30 cellular contexts compared by ENCODE assay signal in the genomic region with DNA sequence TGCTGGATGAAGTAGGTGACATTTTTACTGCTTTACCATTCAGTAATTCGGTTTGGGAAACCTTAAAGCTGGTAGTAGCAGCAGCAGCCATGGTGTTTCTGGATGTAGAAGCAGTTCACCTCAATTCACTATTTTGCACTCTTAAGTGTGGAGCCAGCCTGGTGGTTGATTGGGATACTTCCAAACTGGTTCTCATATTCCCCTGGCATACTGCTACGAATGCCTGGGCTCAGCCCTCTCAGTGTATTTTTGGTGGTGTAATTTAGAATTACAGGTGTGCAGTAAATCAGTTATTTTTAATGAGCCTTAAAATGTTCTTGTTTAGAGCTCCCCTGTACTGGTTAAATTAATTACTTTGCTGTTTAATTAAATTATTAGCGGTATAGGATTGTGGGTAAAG. TPM values are rescaled to one million over a fixed set of nuclear protein-coding genes. Genes with fewer than 3 reads are reported as not detected.
DNase-seq lines count a peak whose midpoint lies in the region; ATAC-seq, FAIRE-seq and TF ChIP-seq lines count a peak whose summit lies in the region.
"Had no signal": no experiment of that assay in that cellular context is flagged by ENCODE, and none has a peak within 500 bp of the region (broad histone marks: within the 10 kb centered on the region; RNA-seq: fewer than 3 reads in every experiment).

No MANE protein-coding gene starts in this region.

- H4K8ac ChIP-seq in IMR-90 (ENCODE audit: low read depth in 2 of 2, low read length in 2 of 2): no peak overlapping the region

- no peak for TF ChIP-seq RAD21 in IMR-90 (IDR thresholded peaks at IDR 0.05; ENCODE audit: low read length)

- in situ Hi-C loops in IMR-90 (cut with MboI; ENCODE audit: low sequenced_read_pairs) (no loop called here), gastrocnemius medialis (cut with MboI; ENCODE audit: low sequenced_read_pairs in 4 of 4) (no loop called here)

- WGBS in IMR-90 (ENCODE audit: extremely low coverage in 2 of 2, insufficient read length in 1 of 2), 2 experiments: no CpG with 5 or more reads among the region's 3 CpGs

- FAIRE-seq in endothelial cell of umbilical vein (lab: Jason Lieb, UNC): peak; percentile 28
- FAIRE-seq: bronchial epithelial cell, colon, HTR-8/SVneo had no signal

- H4K91ac ChIP-seq in IMR-90 (ENCODE audit: insufficient read depth, low read depth, low read length): no peak overlapping the region

- TF ChIP-seq POLR2A in IMR-90 (IDR thresholded peaks at IDR 0.05; ENCODE audit: low read depth, low read length) (no peak), endothelial cell of umbilical vein (IDR thresholded peaks at IDR 0.05; ENCODE audit: low read depth, low read length) (no peak), gastrocnemius medialis (IDR thresholded peaks at IDR 0.05) (no peak)

- H3K27ac Mint-ChIP-seq in activated T-cell treated with anti-CD3 and anti-CD28 coated beads, Interleukin-2, amount 50 U/mL, for 24 hours: peak overlapping the region; percentile 40
- H3K27ac Mint-ChIP-seq in MCF 10A (ENCODE audit: low read depth, unreplicated experiment) (no peak overlapping the region), T-helper 17 cell (no peak overlapping the region)
- H3K27ac Mint-ChIP-seq: activated T-helper 2 cell treated with anti-CD3 and anti-CD28 coated beads, Interferon-gamma antibody, Interleukin-2, Interleukin-4, amounts not matched to agents 10 μg/mL and 5 μg/mL and 100 μg/mL, durations not matched to agents 14 hours and 24 hours and 36 hours; B cell; stimulated activated naive B cell treated with anti-CD40 and anti-IgM and Interleukin-4, amounts not matched to agents 10 μg/mL and 1 μg/mL and 100 μg/mL, for 72 hours had no signal

- H3K9ac ChIP-seq in IMR-90 (ENCODE audit: low read depth, low read length) (no peak overlapping the region), endothelial cell of umbilical vein (replicated peaks; ENCODE audit: extremely low read depth, insufficient read depth, low read length) (no peak overlapping the region)
- H3K9ac ChIP-seq: KMS-11 had no signal

- ATAC-seq in IMR-90 (ENCODE audit: low read depth) (no peak), gastrocnemius medialis (peak; percentile 62 to 76), T-helper 17 cell (no peak)
- ATAC-seq: right lobe of liver; stimulated activated naive B cell treated with anti-CD40 and anti-IgM and Interleukin-4, amounts not matched to agents 10 μg/mL and 1 μg/mL and 100 μg/mL, for 72 hours had no signal

- H3K79me1 ChIP-seq in IMR-90 (ENCODE audit: low read depth in 1 of 2, low read length in 2 of 2): peaks cover 12 to 91% of the 10 kb centered on the region in 2 experiments

- H2BK15ac ChIP-seq in IMR-90 (ENCODE audit: low read depth, low read length): no peak overlapping the region

- H3K36me3 ChIP-seq in IMR-90 (ENCODE audit: control insufficient read depth, insufficient read depth, low read length) (peaks cover 19% of the 10 kb centered on the region), endothelial cell of umbilical vein (ENCODE audit: control insufficient read depth in 2 of 2, extremely low read depth in 1 of 2, insufficient read depth in 2 of 2, low read length in 2 of 2) (peaks cover 20 to 26% of the 10 kb centered on the region in 2 experiments), gastrocnemius medialis (peaks cover 0 to 5% of the 10 kb centered on the region in 2 donors)

- peaks cover 94% of the 10 kb centered on the region for H3K4me1 Mint-ChIP-seq in activated T-cell treated with anti-CD3 and anti-CD28 coated beads, Interleukin-2, amount 50 U/mL, for 24 hours (ENCODE audit: low read depth)
- H3K4me1 Mint-ChIP-seq in MCF 10A (ENCODE audit: insufficient read depth, unreplicated experiment) (peaks cover 37% of the 10 kb centered on the region), T-helper 17 cell (peaks cover 49% of the 10 kb centered on the region)

- H3K4me3 Mint-ChIP-seq in activated T-cell treated with anti-CD3 and anti-CD28 coated beads, Interleukin-2, amount 50 U/mL, for 24 hours: no peak overlapping the region
- no peak overlapping the region for H3K4me3 Mint-ChIP-seq in MCF 10A (ENCODE audit: unreplicated experiment)
- H3K4me3 Mint-ChIP-seq in T-helper 17 cell: no peak overlapping the region
- H3K4me3 Mint-ChIP-seq: activated naive CD8-positive, alpha-beta T cell; B cell; stimulated activated naive B cell treated with anti-CD40 and anti-IgM and Interleukin-4, amounts not matched to agents 10 μg/mL and 1 μg/mL and 100 μg/mL, for 72 hours had no signal

- no peak overlapping the region for H2BK120ac ChIP-seq in IMR-90 (ENCODE audit: low read depth, low read length)

- no peak overlapping the region for H2AK5ac ChIP-seq in IMR-90 (ENCODE audit: low read depth, low read length)

- H3K14ac ChIP-seq in IMR-90 (replicated peaks; ENCODE audit: low read depth, low read length): no peak overlapping the region

- no peaks in the 10 kb centered on the region for H3K9me3 ChIP-seq in IMR-90 (ENCODE audit: control insufficient read depth, insufficient read depth, low read length)
- H3K9me3 ChIP-seq in endothelial cell of umbilical vein (replicated peaks; ENCODE audit: control insufficient read depth, insufficient read depth, low read length): no peaks in the 10 kb centered on the region
- H3K9me3 ChIP-seq in gastrocnemius medialis: no peaks in the 10 kb centered on the region
- no peaks in the 10 kb centered on the region for H3K9me3 ChIP-seq in T-helper 17 cell (ENCODE audit: control insufficient read depth, low read length, poor library complexity, severe bottlenecking)
- H3K9me3 ChIP-seq: right lobe of liver, thoracic aorta had no signal

- H3K4me2 ChIP-seq in IMR-90 (ENCODE audit: low read depth, low read length) (peak overlapping the region; percentile 29; the same call in 1 of the 2 replicates), endothelial cell of umbilical vein (ENCODE audit: insufficient read depth, low read length) (no peak overlapping the region)
- H3K4me2 ChIP-seq: KMS-11 had no signal

- H3K9me1 ChIP-seq in IMR-90 (ENCODE audit: insufficient read depth, low read length) (peaks cover 41% of the 10 kb centered on the region), endothelial cell of umbilical vein (replicated peaks; ENCODE audit: control insufficient read depth, extremely low read depth, insufficient read depth, low read length) (no peaks in the 10 kb centered on the region)

- H3K27me3 Mint-ChIP-seq in activated T-cell treated with anti-CD3 and anti-CD28 coated beads, Interleukin-2, amount 50 U/mL, for 24 hours: no peaks in the 10 kb centered on the region
- H3K27me3 Mint-ChIP-seq in MCF 10A (ENCODE audit: insufficient read depth, unreplicated experiment): no peaks in the 10 kb centered on the region
- no peaks in the 10 kb centered on the region for H3K27me3 Mint-ChIP-seq in T-helper 17 cell
- H3K27me3 Mint-ChIP-seq: activated naive CD8-positive, alpha-beta T cell; B cell; stimulated activated naive B cell treated with anti-CD40 and anti-IgM and Interleukin-4, amounts not matched to agents 10 μg/mL and 1 μg/mL and 100 μg/mL, for 72 hours had no signal

- peaks cover 100% of the 10 kb centered on the region for H3K79me2 ChIP-seq in endothelial cell of umbilical vein (ENCODE audit: control insufficient read depth, insufficient read depth, low read length)

- BruUV-seq in IMR-90 (replicated peaks; lab: Mats Ljungman, UMichigan) (no TSS peak), endothelial cell of umbilical vein (replicated peaks; lab: Mats Ljungman, UMichigan) (no TSS peak), MCF 10A (replicated peaks; lab: Mats Ljungman, UMichigan) (no TSS peak)

- no peak overlapping the region for H2BK20ac ChIP-seq in IMR-90 (ENCODE audit: low read depth, low read length)

- H4K20me1 ChIP-seq in IMR-90 (ENCODE audit: insufficient read depth, low read length) (peaks cover 100% of the 10 kb centered on the region), endothelial cell of umbilical vein (replicated peaks; ENCODE audit: control insufficient read depth, extremely low read depth, insufficient read depth, low read length) (peaks cover 50% of the 10 kb centered on the region)

- H4K5ac ChIP-seq in IMR-90 (ENCODE audit: low read depth, low read length): no peak overlapping the region

- H2AFZ ChIP-seq in IMR-90 (replicated peaks; ENCODE audit: low read length, poor library complexity): no peak overlapping the region
- H2AFZ ChIP-seq in endothelial cell of umbilical vein (ENCODE audit: low read depth, low read length): no peak overlapping the region

- H3K27me3 ChIP-seq in IMR-90 (ENCODE audit: control insufficient read depth, insufficient read depth, low read length): no peaks in the 10 kb centered on the region
- H3K27me3 ChIP-seq in endothelial cell of umbilical vein (ENCODE audit: control insufficient read depth in 2 of 2, insufficient read depth in 2 of 2, low read length in 2 of 2): no peaks in the 10 kb centered on the region
- no peaks in the 10 kb centered on the region for H3K27me3 ChIP-seq in gastrocnemius medialis
- H3K27me3 ChIP-seq: right lobe of liver had no signal

- no peak overlapping the region for H3K56ac ChIP-seq in IMR-90 (ENCODE audit: extremely low read depth, insufficient read depth, low read length)

- TF ChIP-seq CTCF in IMR-90 (conservative IDR thresholded peaks at IDR 0.05; ENCODE audit: low read depth, low read length) (no peak), endothelial cell of umbilical vein (IDR thresholded peaks at IDR 0.05; ENCODE audit: extremely low read depth in 1 of 2, insufficient read depth in 1 of 2, low read depth in 1 of 2, low read length in 2 of 2) (no peak), gastrocnemius medialis (IDR thresholded peaks at IDR 0.05 in 4 of 5, conservative IDR thresholded peaks at IDR 0.05 in 1 of 5) (peak in 3 of 5 experiments; percentile 10 to 39 (median 31)), MCF 10A (IDR thresholded peaks at IDR 0.05; ENCODE audit: unreplicated experiment) (no peak)

- H3K4me3 ChIP-seq in IMR-90 (ENCODE audit: insufficient read depth, low read depth, low read length) (no peak overlapping the region), endothelial cell of umbilical vein (replicated peaks in 1 of 3; ENCODE audit: insufficient read depth in 1 of 3, low read depth in 1 of 3, low read length in 3 of 3) (no peak overlapping the region), gastrocnemius medialis (no peak overlapping the region)
- H3K4me3 ChIP-seq: lung, right lobe of liver, thoracic aorta had no signal

- H2BK5ac ChIP-seq in IMR-90 (ENCODE audit: low read depth, low read length, poor library complexity, severe bottlenecking): peak overlapping the region; percentile 19

- intact Hi-C loops in IMR-90 (cut with micrococcal nuclease): loop anchor here (5.0 kb wide), 1 partner anchor 50 kb away; no protein-coding TSS in a partner anchor
- intact Hi-C loops in endothelial cell of umbilical vein (cut with micrococcal nuclease): loop anchor here (5.0 kb wide), 1 partner anchor 50 kb away; no protein-coding TSS in a partner anchor
- intact Hi-C loops in gastrocnemius medialis (cut with DNase I; ENCODE audit: low total_unique reads): loop anchor here (2.0 kb wide), 1 partner anchor 50 kb away; no protein-coding TSS in a partner anchor
- intact Hi-C loops in MCF 10A (cut with micrococcal nuclease): loop anchor here (10.0 kb wide), 1 partner anchor 102 kb away; no protein-coding TSS in a partner anchor

- no peaks in the 10 kb centered on the region for H3K9me3 Mint-ChIP-seq in activated T-cell treated with anti-CD3 and anti-CD28 coated beads, Interleukin-2, amount 50 U/mL, for 24 hours
- H3K9me3 Mint-ChIP-seq in MCF 10A (ENCODE audit: unreplicated experiment): no peaks in the 10 kb centered on the region
- H3K9me3 Mint-ChIP-seq: activated T-helper 2 cell treated with anti-CD3 and anti-CD28 coated beads, Interferon-gamma antibody, Interleukin-2, Interleukin-4, amounts not matched to agents 10 μg/mL and 5 μg/mL and 100 μg/mL, durations not matched to agents 14 hours and 24 hours and 36 hours; stimulated activated naive B cell treated with anti-CD40 and anti-IgM and Interleukin-4, amounts not matched to agents 10 μg/mL and 1 μg/mL and 100 μg/mL, for 72 hours had no signal

- no peak for DNase-seq in activated T-cell treated with anti-CD3 and anti-CD28 coated beads, Interleukin-2, amount 50 U/mL, for 24 hours
- no peak for DNase-seq in activated T-cell treated with anti-CD3 and anti-CD28 coated beads, Interleukin-2, amount 50 U/mL, for 1 hour
- DNase-seq in IMR-90 (no peak), endothelial cell of umbilical vein (ENCODE audit: low read depth, low spot score) (no peak), gastrocnemius medialis (peak in 1 of 2 donors; percentile 34), MCF 10A (ENCODE audit: unreplicated experiment) (no peak), T-helper 17 cell (no peak), DMS53 (lab: John Stamatoyannopoulos, UW) (no peak)
- DNase-seq: activated CD4-positive, alpha-beta T cell treated with anti-CD3 and anti-CD28 coated beads for 48 hours; anterior cingulate cortex; DMS79 treated with DMSO at 0.1 percent for 48 hours; effector CD8-positive, alpha-beta T cell; HCEC 1CT; head of caudate nucleus; NCI-H1436; NCI-H2081 treated with DMSO at 0.1 percent for 48 hours; NCI-H774; right lobe of liver; stimulated activated CD4-positive, alpha-beta T cell treated with anti-CD3 and anti-CD28 coated beads, Interleukin-4, amount 100 ng/mL, for 4 hours; stimulated activated naive B cell treated with anti-CD40 and anti-IgM and Interleukin-4, amounts not matched to agents 10 μg/mL and 1 μg/mL and 100 μg/mL, for 72 hours had no signal

- dilution Hi-C loops in IMR-90 (cut with HindIII; ENCODE audit: low sequenced_read_pairs, unreplicated experiment) (no loop called here), endothelial cell of umbilical vein (cut with MboI; ENCODE audit: extremely low pct_ligation_motif_present, low sequenced_read_pairs) (no loop called here)

- no peak overlapping the region for H2AK9ac ChIP-seq in IMR-90 (replicated peaks; ENCODE audit: low read depth, low read length, poor library complexity)

- H3K23ac ChIP-seq in IMR-90 (ENCODE audit: low read depth, low read length): peak overlapping the region; percentile 8; the same call in 1 of the 2 replicates

- H3K27ac ChIP-seq in IMR-90 (ENCODE audit: insufficient read depth, low read length): no peak overlapping the region
- no peak overlapping the region for H3K27ac ChIP-seq in endothelial cell of umbilical vein (ENCODE audit: insufficient read depth, low read depth, low read length)
- H3K27ac ChIP-seq in gastrocnemius medialis: peak overlapping the region; percentile 46 to 74 (median 70)
- H3K27ac ChIP-seq: KMS-11, right lobe of liver, thoracic aorta had no signal

- H3K4ac ChIP-seq in IMR-90 (ENCODE audit: low read depth, low read length): no peak overlapping the region

- peaks cover 98% of the 10 kb centered on the region for H3K36me3 Mint-ChIP-seq in activated T-cell treated with anti-CD3 and anti-CD28 coated beads, Interleukin-2, amount 50 U/mL, for 24 hours (ENCODE audit: low read depth)
- H3K36me3 Mint-ChIP-seq in MCF 10A (ENCODE audit: insufficient read depth, unreplicated experiment) (peaks cover 66% of the 10 kb centered on the region), T-helper 17 cell (ENCODE audit: low read depth) (no peaks in the 10 kb centered on the region)

- H3K4me1 ChIP-seq in IMR-90 (ENCODE audit: control insufficient read depth, insufficient read depth, low read length) (peaks cover 35% of the 10 kb centered on the region), endothelial cell of umbilical vein (ENCODE audit: control insufficient read depth, extremely low read depth, insufficient read depth, low read length) (peaks cover 45% of the 10 kb centered on the region), gastrocnemius medialis (peaks cover 98 to 99% of the 10 kb centered on the region in 2 donors)

- no peak overlapping the region for H3K18ac ChIP-seq in IMR-90 (ENCODE audit: low read depth, low read length)

- CTCF ChIA-PET in IMR-90 (lab: Yijun Ruan, JAX) (interaction anchor here (2.4 kb wide), 1 partner anchor 9 kb away, joined by 6 read pairs; no protein-coding TSS in a partner anchor), endothelial cell of umbilical vein (lab: Charles Lee) (interaction anchor here (1.9 to 3.5 kb wide), 3 partner anchors 11 to 103 kb away, joined by 5 to 29 read pairs (median 6); partner anchors contain the start of gene HNRNPM), MCF 10A (lab: Yijun Ruan, JAX) (interaction anchor here (0.6 to 1.1 kb wide), 3 partner anchors 48 to 1858 kb away, joined by 3 to 5 read pairs (median 4); no protein-coding TSS in a partner anchor)

- POLR2A ChIA-PET in IMR-90 (lab: Charles Lee; ENCODE audit: unreplicated experiment) (no interaction called here), endothelial cell of umbilical vein (lab: Charles Lee) (interaction anchor here (0.6 kb wide), 1 partner anchor 32 kb away, joined by 9 read pairs; no protein-coding TSS in a partner anchor), MCF 10A (lab: Yijun Ruan, JAX) (interaction anchor here (1.6 kb wide), 1 partner anchor 13 kb away, joined by 3 read pairs; the partner anchor contains the start of gene HNRNPM)

RNA-seq across cellular contexts. Expression of gene HNRNPM, which starts 12.4 kb away (rescaled TPM):
- total RNA-seq in IMR-90 (2012; rRNA removed) (75.6 and 90.5 TPM in 2 replicates), endothelial cell of umbilical vein (288 and 301 TPM in 2 replicates), gastrocnemius medialis (10 to 100 TPM; 42.5 to 74.6 (median 57.8) TPM), MCF 10A (2022) (149 and 161 TPM in 2 replicates), T-helper 17 cell (100 to 1,000 TPM; 248 to 259 TPM)
- polyA plus RNA-seq in IMR-90 (2012; rRNA removed) (197 and 249 TPM in 2 replicates), endothelial cell of umbilical vein (244 and 250 TPM in 2 replicates)
- 223 and 344 TPM in 2 replicates for polyA plus RNA-seq in IMR-90 (2012; cell fraction: cytosol; rRNA removed)
- 124 and 380 TPM in 2 replicates for polyA plus RNA-seq in IMR-90 (2012; cell fraction: nucleus; rRNA removed; ENCODE audit: low replicate concordance)
- polyA plus RNA-seq in endothelial cell of umbilical vein (2011; cell fraction: cytosol; rRNA removed): 184 TPM in 2 replicates
- 170 and 195 TPM in 2 replicates for polyA plus RNA-seq in endothelial cell of umbilical vein (2011; cell fraction: nucleus; rRNA removed)
- polyA plus RNA-seq in endothelial cell of umbilical vein (2012): 197 and 307 TPM in 2 replicates
- 117 and 142 TPM in 2 replicates for polyA minus RNA-seq in endothelial cell of umbilical vein
- polyA minus RNA-seq in endothelial cell of umbilical vein (2011; cell fraction: cytosol; rRNA and poly(A)+ RNA removed): 99.1 TPM
- 135 and 137 TPM in 2 replicates for polyA minus RNA-seq in endothelial cell of umbilical vein (2011; cell fraction: nucleus; rRNA and poly(A)+ RNA removed)

RNA-seq across cellular contexts. Expression of gene MARCHF2, which starts 44.1 kb away (rescaled TPM):
- total RNA-seq in IMR-90 (2012; rRNA removed) (48.6 and 58.8 TPM in 2 replicates), endothelial cell of umbilical vein (40.1 and 43.5 TPM in 2 replicates), gastrocnemius medialis (100 to 1,000 TPM; 173 to 183 (median 176) TPM), MCF 10A (2022) (8.3 and 11.5 TPM in 2 replicates), T-helper 17 cell (100 to 1,000 TPM in 1 of 2 donors, 10 to 100 TPM in 1; 26.9 to 108 TPM)
- polyA plus RNA-seq in IMR-90 (2012; rRNA removed) (33.8 and 39.1 TPM in 2 replicates), endothelial cell of umbilical vein (91.9 and 130 TPM in 2 replicates)
- polyA plus RNA-seq in IMR-90 (2012; cell fraction: cytosol; rRNA removed): 13.0 and 59.2 TPM in 2 replicates
- polyA plus RNA-seq in IMR-90 (2012; cell fraction: nucleus; rRNA removed; ENCODE audit: low replicate concordance): 29.7 and 55.1 TPM in 2 replicates
- 44.4 and 67.0 TPM in 2 replicates for polyA plus RNA-seq in endothelial cell of umbilical vein (2011; cell fraction: cytosol; rRNA removed)
- 35.4 and 40.1 TPM in 2 replicates for polyA plus RNA-seq in endothelial cell of umbilical vein (2011; cell fraction: nucleus; rRNA removed)
- polyA plus RNA-seq in endothelial cell of umbilical vein (2012): 44.0 and 76.6 TPM in 2 replicates
- 23.7 and 29.0 TPM in 2 replicates for polyA minus RNA-seq in endothelial cell of umbilical vein
- polyA minus RNA-seq in endothelial cell of umbilical vein (2011; cell fraction: cytosol; rRNA and poly(A)+ RNA removed): 5.4 TPM
- 10.9 and 21.7 TPM in 2 replicates for polyA minus RNA-seq in endothelial cell of umbilical vein (2011; cell fraction: nucleus; rRNA and poly(A)+ RNA removed)

RNA-seq across cellular contexts. Expression of gene PRAM1, which starts 45.2 kb away (rescaled TPM):
- total RNA-seq in IMR-90 (2012; rRNA removed) (not detected in 2 replicates), endothelial cell of umbilical vein (0.31 TPM in 1 of 2 replicates, not detected in the other), gastrocnemius medialis (under 1 TPM in 2 of 4 donors, not detected in 2; 0.16 to 0.27 TPM), MCF 10A (2022) (0.15 TPM in 1 of 2 replicates, not detected in the other), T-helper 17 cell (1 to 10 TPM; 5.2 to 7.4 TPM)
- polyA plus RNA-seq in IMR-90 (2012; rRNA removed) (0.09 TPM in 2 replicates), endothelial cell of umbilical vein (0.14 TPM in 1 of 2 replicates, not detected in the other)
- 0.02 TPM in 1 of 2 replicates, not detected in the other for polyA plus RNA-seq in IMR-90 (2012; cell fraction: cytosol; rRNA removed)
- 0.66 and 0.70 TPM in 2 replicates for polyA plus RNA-seq in IMR-90 (2012; cell fraction: nucleus; rRNA removed; ENCODE audit: low replicate concordance)
- not detected in 2 replicates for polyA plus RNA-seq in endothelial cell of umbilical vein (2011; cell fraction: cytosol; rRNA removed)
- 0.21 and 0.27 TPM in 2 replicates for polyA plus RNA-seq in endothelial cell of umbilical vein (2011; cell fraction: nucleus; rRNA removed)
- not detected in 2 replicates for polyA plus RNA-seq in endothelial cell of umbilical vein (2012)
- polyA minus RNA-seq in endothelial cell of umbilical vein: not detected in 2 replicates
- not detected for polyA minus RNA-seq in endothelial cell of umbilical vein (2011; cell fraction: cytosol; rRNA and poly(A)+ RNA removed)
- 0.19 TPM in 1 of 2 replicates, not detected in the other for polyA minus RNA-seq in endothelial cell of umbilical vein (2011; cell fraction: nucleus; rRNA and poly(A)+ RNA removed)
- total RNA-seq: bronchial epithelial cell, fibroblast of villous mesenchyme had no signal

RNA-seq across cellular contexts. Expression of gene ZNF414, which starts 56.8 kb away (rescaled TPM):
- total RNA-seq in IMR-90 (2012; rRNA removed) (1.1 and 3.2 TPM in 2 replicates), endothelial cell of umbilical vein (14.5 and 20.6 TPM in 2 replicates), gastrocnemius medialis (10 to 100 TPM in 1 of 4 donors, 1 to 10 TPM in 3; 4.7 to 13.3 (median 6.9) TPM), MCF 10A (2022) (16.3 and 27.2 TPM in 2 replicates), T-helper 17 cell (10 to 100 TPM; 45.1 to 46.2 TPM)
- polyA plus RNA-seq in IMR-90 (2012; rRNA removed) (14.2 and 20.8 TPM in 2 replicates), endothelial cell of umbilical vein (10.6 and 11.6 TPM in 2 replicates)
- polyA plus RNA-seq in IMR-90 (2012; cell fraction: cytosol; rRNA removed): 28.7 and 38.5 TPM in 2 replicates
- 35.8 and 108 TPM in 2 replicates for polyA plus RNA-seq in IMR-90 (2012; cell fraction: nucleus; rRNA removed; ENCODE audit: low replicate concordance)
- polyA plus RNA-seq in endothelial cell of umbilical vein (2011; cell fraction: cytosol; rRNA removed): 3.9 and 6.0 TPM in 2 replicates
- polyA plus RNA-seq in endothelial cell of umbilical vein (2011; cell fraction: nucleus; rRNA removed): 10.6 and 11.8 TPM in 2 replicates
- 5.5 and 18.9 TPM in 2 replicates for polyA plus RNA-seq in endothelial cell of umbilical vein (2012)
- 2.3 and 3.0 TPM in 2 replicates for polyA minus RNA-seq in endothelial cell of umbilical vein
- 13.2 TPM for polyA minus RNA-seq in endothelial cell of umbilical vein (2011; cell fraction: cytosol; rRNA and poly(A)+ RNA removed)
- polyA minus RNA-seq in endothelial cell of umbilical vein (2011; cell fraction: nucleus; rRNA and poly(A)+ RNA removed): 2.9 and 8.4 TPM in 2 replicates

Comparison
In these comparisons a context has a peak if more than half of its experiments do, and no peak if none do; other contexts are left out.
1. ATAC-seq: peak in gastrocnemius medialis (2 of 2); none in IMR-90 (single experiment) and T-helper 17 cell (single experiment).
2. H3K27ac ChIP-seq: peak in gastrocnemius medialis (4 of 4); none in IMR-90 (single experiment) and endothelial cell of umbilical vein (single experiment).
3. CTCF ChIP-seq: peak in gastrocnemius medialis (3 of 5); none in IMR-90 (single experiment), endothelial cell of umbilical vein (0 of 2) and MCF 10A (single experiment).